18 cellular contexts compared by ENCODE assay signal in the genomic region with DNA sequence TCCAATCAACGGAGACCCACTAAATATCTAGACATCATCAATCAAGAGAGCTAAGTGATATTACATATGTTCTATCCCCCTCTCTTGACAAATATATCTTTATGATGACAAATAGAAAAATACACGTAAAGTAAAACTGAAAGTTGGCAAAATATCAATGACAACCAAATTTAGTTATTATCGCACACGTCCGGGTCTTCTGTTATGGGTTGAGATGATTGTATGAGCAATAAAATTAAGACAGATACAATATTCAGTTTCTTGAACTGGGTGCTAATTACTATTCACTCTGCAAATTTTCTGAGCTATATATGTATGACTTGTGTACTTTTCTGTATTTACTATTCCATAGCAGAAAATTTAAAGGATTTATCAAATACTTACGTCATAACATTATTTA. TPM values are rescaled to one million over a fixed set of nuclear protein-coding genes. Genes with fewer than 3 reads are reported as not detected.
A peak's percentile ranks its signal among the peaks of the same experiment; 100 is the strongest.
DNase-seq lines count a peak whose midpoint lies in the region; ATAC-seq and TF ChIP-seq lines count a peak whose summit lies in the region.
"Had no signal": no experiment of that assay in that cellular context is flagged by ENCODE, and none has a peak within 500 bp of the region (broad histone marks: within the 10 kb centered on the region; RNA-seq: fewer than 3 reads in every experiment).

No MANE protein-coding gene starts in this region.

- no peaks in the 10 kb centered on the region for H3K27me3 Mint-ChIP-seq in activated CD4-positive, alpha-beta T cell treated with anti-CD3 and anti-CD28 coated beads, Interleukin-2, amount 10 ng/mL, durations not matched to agents 7 days and 5 days
- H3K27me3 Mint-ChIP-seq in CD8-positive, alpha-beta T cell (ENCODE audit: low read depth) = no peaks in the 10 kb centered on the region
- no peaks in the 10 kb centered on the region for H3K27me3 Mint-ChIP-seq in activated CD8-positive, alpha-beta T cell treated with anti-CD3 and anti-CD28 coated beads for 36 hours

- no peaks in the 10 kb centered on the region for H3K36me3 ChIP-seq in CD8-positive, alpha-beta T cell (ENCODE audit: insufficient read depth, low read length)
- H3K36me3 ChIP-seq in effector memory CD4-positive, alpha-beta T cell (ENCODE audit: control insufficient read depth, insufficient read depth, low read length) = no peaks in the 10 kb centered on the region

- peaks cover 83% of the 10 kb centered on the region for H3K36me3 Mint-ChIP-seq in activated CD4-positive, alpha-beta T cell treated with anti-CD3 and anti-CD28 coated beads, Interleukin-2, amount 10 ng/mL, durations not matched to agents 7 days and 5 days (ENCODE audit: low read depth)
- H3K36me3 Mint-ChIP-seq in CD8-positive, alpha-beta T cell = peaks cover 29% of the 10 kb centered on the region
- peaks cover 54% of the 10 kb centered on the region for H3K36me3 Mint-ChIP-seq in activated CD8-positive, alpha-beta T cell treated with anti-CD3 and anti-CD28 coated beads for 36 hours (ENCODE audit: low read depth)
- H3K36me3 Mint-ChIP-seq: CD14-positive monocyte had no signal

- no peak overlapping the region for H3K27ac ChIP-seq in CD8-positive, alpha-beta T cell (ENCODE audit: low read depth, low read length)
- H3K27ac ChIP-seq in effector memory CD4-positive, alpha-beta T cell (ENCODE audit: insufficient read depth, low read length, poor library complexity, severe bottlenecking) = no peak overlapping the region

- H3K27ac Mint-ChIP-seq in activated CD4-positive, alpha-beta T cell treated with anti-CD3 and anti-CD28 coated beads, Interleukin-2, amount 10 ng/mL, durations not matched to agents 7 days and 5 days = peak overlapping the region; percentile 51
- peak overlapping the region; percentile 46 for H3K27ac Mint-ChIP-seq in CD8-positive, alpha-beta T cell
- H3K27ac Mint-ChIP-seq in activated CD8-positive, alpha-beta T cell treated with anti-CD3 and anti-CD28 coated beads for 36 hours = peak overlapping the region; percentile 60
- H3K27ac Mint-ChIP-seq: CD14-positive monocyte, GM23338 had no signal

- TF ChIP-seq CTCF in CD8-positive, alpha-beta T cell (IDR thresholded peaks at IDR 0.05) = no peak
- TF ChIP-seq CTCF in activated CD8-positive, alpha-beta T cell treated with anti-CD3 and anti-CD28 coated beads for 36 hours (IDR thresholded peaks at IDR 0.05) = no peak

- peaks cover 31% of the 10 kb centered on the region for H3K9me3 Mint-ChIP-seq in activated CD4-positive, alpha-beta T cell treated with anti-CD3 and anti-CD28 coated beads, Interleukin-2, amount 10 ng/mL, durations not matched to agents 7 days and 5 days
- peaks cover 5% of the 10 kb centered on the region for H3K9me3 Mint-ChIP-seq in CD8-positive, alpha-beta T cell
- H3K9me3 Mint-ChIP-seq in activated CD8-positive, alpha-beta T cell treated with anti-CD3 and anti-CD28 coated beads for 36 hours = peaks cover 20% of the 10 kb centered on the region
- H3K9me3 Mint-ChIP-seq: GM23338 had no signal

- CTCF ChIA-PET in activated CD4-positive, alpha-beta T cell treated with anti-CD3 and anti-CD28 coated beads, Interleukin-2, amount 10 ng/mL, durations not matched to agents 7 days and 5 days (lab: Charles Lee) = interaction anchor here (1.0 to 8.3 kb wide), 10 partner anchors 8 to 65 kb away, joined by 3 to 44 read pairs (median 6); no protein-coding TSS in a partner anchor
- CTCF ChIA-PET in CD8-positive, alpha-beta T cell (lab: Charles Lee) = interaction anchor here (1.4 kb wide), 1 partner anchor 29 kb away, joined by 3 read pairs; no protein-coding TSS in a partner anchor
- CTCF ChIA-PET in activated CD8-positive, alpha-beta T cell treated with anti-CD3 and anti-CD28 coated beads for 36 hours (lab: Charles Lee) = interaction anchor here (1.0 to 3.5 kb wide), 7 partner anchors 10 to 64 kb away, joined by 3 to 16 read pairs (median 10); no protein-coding TSS in a partner anchor

- intact Hi-C loops in CD8-positive, alpha-beta T cell (cut with DNase I, micrococcal nuclease) = loop anchor here in 1 of 2 experiments (1.0 kb wide), 1 partner anchor 9 kb away; no protein-coding TSS in a partner anchor
- intact Hi-C loops in activated CD8-positive, alpha-beta T cell treated with anti-CD3 and anti-CD28 coated beads for 36 hours (cut with micrococcal nuclease) = no loop called here

- H3K4me3 Mint-ChIP-seq in activated CD4-positive, alpha-beta T cell treated with anti-CD3 and anti-CD28 coated beads, Interleukin-2, amount 10 ng/mL, durations not matched to agents 7 days and 5 days = peak overlapping the region; percentile 21
- H3K4me3 Mint-ChIP-seq in CD8-positive, alpha-beta T cell = no peak overlapping the region
- no peak overlapping the region for H3K4me3 Mint-ChIP-seq in activated CD8-positive, alpha-beta T cell treated with anti-CD3 and anti-CD28 coated beads for 36 hours
- H3K4me3 Mint-ChIP-seq: CD14-positive monocyte, GM23338 had no signal

- H3K9me3 ChIP-seq in CD8-positive, alpha-beta T cell (ENCODE audit: low read length) = no peaks in the 10 kb centered on the region
- no peaks in the 10 kb centered on the region for H3K9me3 ChIP-seq in effector memory CD4-positive, alpha-beta T cell (ENCODE audit: control insufficient read depth, low read length)

- H3K27me3 ChIP-seq in CD8-positive, alpha-beta T cell (ENCODE audit: insufficient read depth, low read length) = no peaks in the 10 kb centered on the region
- no peaks in the 10 kb centered on the region for H3K27me3 ChIP-seq in effector memory CD4-positive, alpha-beta T cell (replicated peaks; ENCODE audit: control insufficient read depth, insufficient read depth, low read length, poor library complexity, severe bottlenecking)

- no peak overlapping the region for H3K4me3 ChIP-seq in CD8-positive, alpha-beta T cell (ENCODE audit: low read depth, low read length)
- H3K4me3 ChIP-seq in effector memory CD4-positive, alpha-beta T cell (ENCODE audit: insufficient read depth, low read depth, low read length, poor library complexity, severe bottlenecking) = peak overlapping the region; percentile 2
- H3K4me3 ChIP-seq: GM23338 had no signal

- POLR2A ChIA-PET in activated CD4-positive, alpha-beta T cell treated with anti-CD3 and anti-CD28 coated beads, Interleukin-2, amount 10 ng/mL, durations not matched to agents 7 days and 5 days (lab: Charles Lee) = interaction anchor here (0.6 kb wide), 1 partner anchor 10 kb away, joined by 4 read pairs; no protein-coding TSS in a partner anchor
- POLR2A ChIA-PET in CD8-positive, alpha-beta T cell (lab: Charles Lee) = interaction anchor here (0.6 to 3.9 kb wide), 3 partner anchors 10 to 424 kb away, joined by 3 to 23 read pairs (median 5); no protein-coding TSS in a partner anchor
- POLR2A ChIA-PET in activated CD8-positive, alpha-beta T cell treated with anti-CD3 and anti-CD28 coated beads for 36 hours (lab: Charles Lee) = interaction anchor here (1.1 to 7.5 kb wide), 7 partner anchors 10 to 61 kb away, joined by 3 to 50 read pairs (median 11); a partner anchor contains a TSS

- peaks cover 46% of the 10 kb centered on the region for H3K4me1 Mint-ChIP-seq in activated CD4-positive, alpha-beta T cell treated with anti-CD3 and anti-CD28 coated beads, Interleukin-2, amount 10 ng/mL, durations not matched to agents 7 days and 5 days
- peaks cover 60% of the 10 kb centered on the region for H3K4me1 Mint-ChIP-seq in CD8-positive, alpha-beta T cell (ENCODE audit: low read depth)
- peaks cover 55% of the 10 kb centered on the region for H3K4me1 Mint-ChIP-seq in activated CD8-positive, alpha-beta T cell treated with anti-CD3 and anti-CD28 coated beads for 36 hours (ENCODE audit: low read depth)
- H3K4me1 Mint-ChIP-seq: GM23338 had no signal

- DNase-seq in activated CD4-positive, alpha-beta T cell treated with anti-CD3 and anti-CD28 coated beads, Interleukin-2, amount 10 ng/mL, durations not matched to agents 7 days and 5 days = no peak
- DNase-seq in activated CD4-positive, alpha-beta T cell treated with anti-CD3 and anti-CD28 coated beads for 4 hours = no peak
- DNase-seq in CD8-positive, alpha-beta T cell = no peak
- no peak for DNase-seq in activated CD8-positive, alpha-beta T cell treated with anti-CD3 and anti-CD28 coated beads for 36 hours
- no peak for DNase-seq in effector memory CD4-positive, alpha-beta T cell
- DNase-seq in NCI-H446 treated with DMSO at 0.1 percent for 48 hours (lab: John Stamatoyannopoulos, UW) = no peak
- DNase-seq: DND-41; GDM1; NCI-H1436 treated with DMSO at 0.1 percent for 48 hours; NCI-H2081 treated with DMSO at 0.1 percent for 48 hours; NCI-H226; NCI-H69; NK-92 treated with Interleukin-12 subunit alpha and Interleukin-12 subunit beta, amount 100 ng/mL, for 24 hours had no signal

- ATAC-seq in CD8-positive, alpha-beta T cell = no peak
- no peak for ATAC-seq in activated CD8-positive, alpha-beta T cell treated with anti-CD3 and anti-CD28 coated beads for 36 hours
- no peak for ATAC-seq in HG03135 (IDR thresholded peaks at IDR 0.05; ENCODE audit: unreplicated experiment)
- ATAC-seq in GM18520 (IDR thresholded peaks at IDR 0.05; ENCODE audit: unreplicated experiment) = no peak
- ATAC-seq: GM23338 had no signal

- peaks cover 13% of the 10 kb centered on the region for H3K4me1 ChIP-seq in CD8-positive, alpha-beta T cell (ENCODE audit: insufficient read depth, low read length)
- peaks cover 15% of the 10 kb centered on the region for H3K4me1 ChIP-seq in effector memory CD4-positive, alpha-beta T cell (ENCODE audit: control insufficient read depth, insufficient read depth, low read length, poor library complexity, severe bottlenecking)

RNA-seq across cellular contexts. Expression of a gene that starts 44.2 kb away (rescaled TPM):
- total RNA-seq in activated CD4-positive, alpha-beta T cell treated with anti-CD3 and anti-CD28 coated beads, Interleukin-2, amount 10 ng/mL, durations not matched to agents 7 days and 5 days = 100 to 1,000 TPM; 151 to 163 TPM
- total RNA-seq in CD8-positive, alpha-beta T cell = 10 to 100 TPM; 78.4 to 80.7 TPM
- 10 to 100 TPM; 94.2 to 97.3 TPM for total RNA-seq in activated CD8-positive, alpha-beta T cell treated with anti-CD3 and anti-CD28 coated beads for 36 hours
- total RNA-seq: A673, GM23338 had no signal
